Comparison of ENCODE assay signal across 1 cellular context in the genomic region with DNA sequence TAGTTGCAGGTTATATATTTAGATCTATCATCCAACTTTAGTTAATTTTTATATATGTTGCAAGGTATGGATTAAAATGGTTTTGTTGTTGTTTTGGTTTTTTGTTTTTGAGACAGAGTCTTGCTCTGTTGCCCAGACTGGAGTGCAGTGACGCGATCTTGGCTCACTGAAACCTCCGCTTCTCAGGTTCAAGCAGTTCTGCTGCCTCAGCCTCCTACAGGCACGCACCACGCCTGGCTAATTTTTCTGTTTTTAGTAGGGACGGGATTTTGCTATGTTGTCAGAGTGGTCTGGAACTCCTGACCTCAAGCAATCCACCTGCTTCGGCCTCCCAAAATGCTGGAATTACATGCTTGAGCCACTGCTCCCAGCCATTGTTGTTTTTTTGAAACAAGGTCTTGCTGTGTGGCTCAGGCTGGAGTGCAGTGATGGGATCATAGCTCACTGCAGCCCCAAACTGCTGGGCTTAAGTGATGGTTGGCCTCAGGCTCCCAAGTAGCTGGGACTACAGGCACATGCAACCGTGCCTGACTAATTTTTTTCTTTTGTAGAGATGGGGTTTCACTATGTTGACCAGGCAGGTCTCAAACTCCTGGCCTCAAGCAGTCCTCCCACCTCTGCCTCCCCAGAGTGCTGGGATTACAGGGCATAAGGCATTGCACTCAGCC.
TF ChIP-seq lines count a peak whose summit lies in the region.

No MANE protein-coding gene starts in this region.

TF ChIP-seq in GM12878, 131 proteins besides CTCF, POLR2A, EP300 and RAD21:
- TF ChIP-seq HDAC2 (IDR thresholded peaks at IDR 0.05) = no peak
- TF ChIP-seq MYB (IDR thresholded peaks at IDR 0.05; ENCODE audit: borderline replicate concordance, low read depth, low read length) = no peak
- TF ChIP-seq CHD2 (IDR thresholded peaks at IDR 0.05; ENCODE audit: borderline replicate concordance, low read depth, low read length) = no peak
- TF ChIP-seq RFX5 (IDR thresholded peaks at IDR 0.05; ENCODE audit: low read depth, low read length) = no peak
- no peak for TF ChIP-seq KAT2A (conservative IDR thresholded peaks at IDR 0.05; ENCODE audit: control insufficient read depth, low read depth, low read length)
- TF ChIP-seq, protein P1, sequence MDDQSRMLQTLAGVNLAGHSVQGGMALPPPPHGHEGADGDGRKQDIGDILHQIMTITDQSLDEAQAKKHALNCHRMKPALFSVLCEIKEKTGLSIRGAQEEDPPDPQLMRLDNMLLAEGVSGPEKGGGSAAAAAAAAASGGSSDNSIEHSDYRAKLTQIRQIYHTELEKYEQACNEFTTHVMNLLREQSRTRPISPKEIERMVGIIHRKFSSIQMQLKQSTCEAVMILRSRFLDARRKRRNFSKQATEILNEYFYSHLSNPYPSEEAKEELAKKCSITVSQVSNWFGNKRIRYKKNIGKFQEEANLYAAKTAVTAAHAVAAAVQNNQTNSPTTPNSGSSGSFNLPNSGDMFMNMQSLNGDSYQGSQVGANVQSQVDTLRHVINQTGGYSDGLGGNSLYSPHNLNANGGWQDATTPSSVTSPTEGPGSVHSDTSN (IDR thresholded peaks at IDR 0.05; ENCODE audit: insufficient replicate concordance, low read depth, low read length) = no peak
- TF ChIP-seq MTA2 (IDR thresholded peaks at IDR 0.05; ENCODE audit: low read depth) = no peak
- TF ChIP-seq NBN (IDR thresholded peaks at IDR 0.05) = no peak
- no peak for TF ChIP-seq ZSCAN29 (IDR thresholded peaks at IDR 0.05)
- no peak for TF ChIP-seq NRF1 (conservative IDR thresholded peaks at IDR 0.05; ENCODE audit: low read depth, low read length)
- TF ChIP-seq RELA (IDR thresholded peaks at IDR 0.05; ENCODE audit: borderline replicate concordance, partially characterized antibody) = no peak
- TF ChIP-seq TCF12 (IDR thresholded peaks at IDR 0.05; ENCODE audit: low read depth, low read length) = no peak
- TF ChIP-seq RB1 (IDR thresholded peaks at IDR 0.05; ENCODE audit: borderline replicate concordance) = no peak
- no peak for TF ChIP-seq CREB1 (IDR thresholded peaks at IDR 0.05; ENCODE audit: low read depth)
- no peak for TF ChIP-seq MAX (IDR thresholded peaks at IDR 0.05; ENCODE audit: low read depth, low read length)
